In genomic region chr21:25764065-25764464, GRCh38 we compare ENCODE assay signal across 34 cellular contexts.
"Had no signal": no experiment of that assay in that cellular context is flagged by ENCODE, and none has a peak within 500 bp of the region (broad histone marks: within the 10 kb centered on the region; RNA-seq: fewer than 3 reads in every experiment).

No MANE protein-coding gene starts in this region.

- H3K9me3 ChIP-seq: MG63 had no signal

- DNase-seq: Karpas-422, Kasumi-1, MG63, MM.1S, MV-4-11, NCI-H1048, NCI-H1092, NCI-H1092 treated with DMSO at 0.1 percent for 48 hours, NCI-H1105, NCI-H1105 treated with DMSO at 0.1 percent for 48 hours, NCI-H1417, NCI-H1417 treated with DMSO at 0.1 percent for 48 hours, NCI-H1436, NCI-H1436 treated with DMSO at 0.1 percent for 48 hours, NCI-H146, NCI-H1694, NCI-H1694 treated with DMSO at 0.1 percent for 48 hours, NCI-H187, NCI-H187 treated with DMSO at 0.1 percent for 48 hours, NCI-H1930, NCI-H2029, NCI-H2029 treated with DMSO at 0.1 percent for 48 hours, NCI-H2081, NCI-H2081 treated with DMSO at 0.1 percent for 48 hours, NCI-H2107, NCI-H2171, NCI-H2171 treated with DMSO at 0.1 percent for 48 hours, NCI-H2227 treated with DMSO at 0.1 percent for 48 hours, NCI-H226, NCI-H345, NCI-H446, NCI-H446 treated with DMSO at 0.1 percent for 48 hours, NCI-H510A, NCI-H510A treated with DMSO at 0.1 percent for 48 hours had no signal

- H3K27me3 ChIP-seq: MG63 had no signal

- H3K4me3 ChIP-seq: MG63 had no signal
